Comparison of ENCODE assay signal across 1 cellular context in the genomic region with DNA sequence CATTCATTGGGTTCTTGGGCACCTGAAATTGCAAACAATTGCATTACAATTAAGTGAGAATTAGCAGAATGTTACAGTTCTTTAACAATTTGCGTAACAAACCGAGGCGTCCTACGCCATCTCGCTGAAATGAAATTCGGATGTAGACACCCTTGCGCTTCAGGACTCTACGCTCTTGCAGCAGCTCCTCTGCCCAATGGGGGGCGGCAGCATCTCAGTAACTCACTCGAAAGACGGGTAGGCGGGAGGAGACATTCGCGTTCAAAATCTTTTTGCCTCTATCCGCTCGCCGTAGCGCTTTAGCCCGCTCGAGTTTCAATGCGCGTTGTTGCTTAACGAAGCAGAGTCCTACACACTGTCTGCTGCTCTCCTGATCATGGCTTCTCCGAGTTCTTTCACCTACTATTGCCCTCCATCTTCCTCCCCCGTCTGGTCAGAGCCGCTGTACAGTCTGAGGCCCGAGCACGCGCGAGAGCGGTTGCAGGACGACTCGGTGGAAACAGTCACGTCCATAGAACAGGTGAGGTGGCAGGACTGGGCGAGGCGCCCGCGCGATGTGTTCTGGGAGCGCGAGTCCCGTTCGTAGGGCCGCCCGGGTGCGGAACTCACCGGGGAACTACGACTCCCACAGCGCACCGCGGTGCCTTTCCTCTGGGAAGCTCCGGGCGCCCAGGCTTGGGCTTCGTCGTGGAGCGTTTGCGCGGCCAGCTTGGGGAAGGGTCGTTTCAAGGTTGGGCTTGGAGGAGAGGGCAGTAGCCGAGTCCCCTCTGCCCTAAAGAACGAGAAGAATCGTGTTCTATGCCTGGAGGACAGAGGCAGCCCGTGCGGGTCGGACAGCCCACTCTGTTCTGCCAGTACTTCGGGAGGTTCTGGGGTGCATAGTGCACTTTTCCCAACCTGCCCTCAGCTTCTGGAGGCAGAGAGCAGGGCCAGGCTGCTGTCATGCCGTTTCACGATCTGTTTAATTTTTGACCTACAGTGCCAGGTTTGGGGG.
TF ChIP-seq lines count a peak whose summit lies in the region.

A gene with protein sequence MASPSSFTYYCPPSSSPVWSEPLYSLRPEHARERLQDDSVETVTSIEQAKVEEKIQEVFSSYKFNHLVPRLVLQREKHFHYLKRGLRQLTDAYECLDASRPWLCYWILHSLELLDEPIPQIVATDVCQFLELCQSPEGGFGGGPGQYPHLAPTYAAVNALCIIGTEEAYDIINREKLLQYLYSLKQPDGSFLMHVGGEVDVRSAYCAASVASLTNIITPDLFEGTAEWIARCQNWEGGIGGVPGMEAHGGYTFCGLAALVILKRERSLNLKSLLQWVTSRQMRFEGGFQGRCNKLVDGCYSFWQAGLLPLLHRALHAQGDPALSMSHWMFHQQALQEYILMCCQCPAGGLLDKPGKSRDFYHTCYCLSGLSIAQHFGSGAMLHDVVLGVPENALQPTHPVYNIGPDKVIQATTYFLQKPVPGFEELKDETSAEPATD (plus strand): TSS at position 318 of the 994 bp plus-strand sequence. CDS start 59 bp downstream, at position 377.

TF ChIP-seq in HepG2, 621 proteins besides CTCF, POLR2A, EP300 and RAD21 (continued from another document and continues in another):
- TF ChIP-seq IKZF5 (CRISPR knock-in tag; IDR thresholded peaks at IDR 0.05) (peak; percentile 92), ZNF367 (CRISPR knock-in tag; IDR thresholded peaks at IDR 0.05; ENCODE audit: borderline replicate concordance) (no peak), ZNF598 (CRISPR knock-in tag; IDR thresholded peaks at IDR 0.05; ENCODE audit: borderline replicate concordance) (peak; percentile 93), ZNF839 (CRISPR knock-in tag; IDR thresholded peaks at IDR 0.05; ENCODE audit: borderline replicate concordance) (0 out of 2 replicates have a peak, but pooled peaks have one; percentile 50), RFXAP (CRISPR knock-in tag; IDR thresholded peaks at IDR 0.05; ENCODE audit: borderline replicate concordance) (peak; percentile 37; the same call in 1 of the 2 replicates), CHD2 (IDR thresholded peaks at IDR 0.05; ENCODE audit: low read depth, low read length) (no peak), ZNF124 (CRISPR knock-in tag; IDR thresholded peaks at IDR 0.05) (peak; percentile 60), AHR (CRISPR knock-in tag; IDR thresholded peaks at IDR 0.05) (peak; percentile 30; the same call in 1 of the 2 replicates), ISX (CRISPR knock-in tag; conservative IDR thresholded peaks at IDR 0.05) (peak; percentile 80), ZBTB8A (CRISPR knock-in tag; IDR thresholded peaks at IDR 0.05; ENCODE audit: borderline replicate concordance, low read depth) (no peak), SIX1 (CRISPR knock-in tag; IDR thresholded peaks at IDR 0.05; ENCODE audit: borderline replicate concordance) (peak; percentile 78; the same call in 1 of the 2 replicates), FOXC1 (CRISPR knock-in tag; IDR thresholded peaks at IDR 0.05; ENCODE audit: borderline replicate concordance) (peak; percentile 77; the same call in 1 of the 2 replicates), PHB2 (IDR thresholded peaks at IDR 0.05; ENCODE audit: partially characterized antibody) (no peak), ZFP36 (IDR thresholded peaks at IDR 0.05; ENCODE audit: borderline replicate concordance, low read depth, low read length, partially characterized antibody) (no peak), ZNF577 (CRISPR knock-in tag; IDR thresholded peaks at IDR 0.05; ENCODE audit: borderline replicate concordance, low read depth) (no peak), ARID4A (CRISPR knock-in tag; IDR thresholded peaks at IDR 0.05; ENCODE audit: borderline replicate concordance) (peak; percentile 97), ZNF44 (CRISPR knock-in tag; IDR thresholded peaks at IDR 0.05) (peak; percentile 30; the same call in 1 of the 2 replicates), KDM5B (CRISPR knock-in tag; IDR thresholded peaks at IDR 0.05; ENCODE audit: borderline replicate concordance) (peak; percentile 91), ARID2 (CRISPR knock-in tag; IDR thresholded peaks at IDR 0.05; ENCODE audit: borderline replicate concordance) (peak; percentile 59), PLRG1 (conservative IDR thresholded peaks at IDR 0.05) (no peak), ZNF691 (CRISPR knock-in tag; IDR thresholded peaks at IDR 0.05; ENCODE audit: borderline replicate concordance, low read depth) (peak; percentile 50; the same call in 1 of the 2 replicates), ZNF790 (CRISPR knock-in tag; IDR thresholded peaks at IDR 0.05; ENCODE audit: borderline replicate concordance) (peak; percentile 82; the same call in 1 of the 2 replicates), ARID3A (IDR thresholded peaks at IDR 0.05; ENCODE audit: low read depth, low read length) (no peak), ZNF709 (CRISPR knock-in tag; IDR thresholded peaks at IDR 0.05) (peak; percentile 90; the same call in 1 of the 2 replicates), SRSF9 (IDR thresholded peaks at IDR 0.05; ENCODE audit: borderline replicate concordance, insufficient read depth, low read depth, low read length, poor library complexity, severe bottlenecking) (no peak)
- TF ChIP-seq, protein P1, sequence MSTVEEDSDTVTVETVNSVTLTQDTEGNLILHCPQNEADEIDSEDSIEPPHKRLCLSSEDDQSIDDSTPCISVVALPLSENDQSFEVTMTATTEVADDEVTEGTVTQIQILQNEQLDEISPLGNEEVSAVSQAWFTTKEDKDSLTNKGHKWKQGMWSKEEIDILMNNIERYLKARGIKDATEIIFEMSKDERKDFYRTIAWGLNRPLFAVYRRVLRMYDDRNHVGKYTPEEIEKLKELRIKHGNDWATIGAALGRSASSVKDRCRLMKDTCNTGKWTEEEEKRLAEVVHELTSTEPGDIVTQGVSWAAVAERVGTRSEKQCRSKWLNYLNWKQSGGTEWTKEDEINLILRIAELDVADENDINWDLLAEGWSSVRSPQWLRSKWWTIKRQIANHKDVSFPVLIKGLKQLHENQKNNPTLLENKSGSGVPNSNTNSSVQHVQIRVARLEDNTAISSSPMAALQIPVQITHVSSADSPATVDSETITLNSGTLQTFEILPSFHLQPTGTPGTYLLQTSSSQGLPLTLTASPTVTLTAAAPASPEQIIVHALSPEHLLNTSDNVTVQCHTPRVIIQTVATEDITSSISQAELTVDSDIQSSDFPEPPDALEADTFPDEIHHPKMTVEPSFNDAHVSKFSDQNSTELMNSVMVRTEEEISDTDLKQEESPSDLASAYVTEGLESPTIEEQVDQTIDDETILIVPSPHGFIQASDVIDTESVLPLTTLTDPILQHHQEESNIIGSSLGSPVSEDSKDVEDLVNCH (CRISPR knock-in tag; IDR thresholded peaks at IDR 0.05): no peak
- TF ChIP-seq, protein P2, sequence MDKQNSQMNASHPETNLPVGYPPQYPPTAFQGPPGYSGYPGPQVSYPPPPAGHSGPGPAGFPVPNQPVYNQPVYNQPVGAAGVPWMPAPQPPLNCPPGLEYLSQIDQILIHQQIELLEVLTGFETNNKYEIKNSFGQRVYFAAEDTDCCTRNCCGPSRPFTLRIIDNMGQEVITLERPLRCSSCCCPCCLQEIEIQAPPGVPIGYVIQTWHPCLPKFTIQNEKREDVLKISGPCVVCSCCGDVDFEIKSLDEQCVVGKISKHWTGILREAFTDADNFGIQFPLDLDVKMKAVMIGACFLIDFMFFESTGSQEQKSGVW (CRISPR knock-in tag; IDR thresholded peaks at IDR 0.05; ENCODE audit: borderline replicate concordance): no peak
- TF ChIP-seq, protein P3, sequence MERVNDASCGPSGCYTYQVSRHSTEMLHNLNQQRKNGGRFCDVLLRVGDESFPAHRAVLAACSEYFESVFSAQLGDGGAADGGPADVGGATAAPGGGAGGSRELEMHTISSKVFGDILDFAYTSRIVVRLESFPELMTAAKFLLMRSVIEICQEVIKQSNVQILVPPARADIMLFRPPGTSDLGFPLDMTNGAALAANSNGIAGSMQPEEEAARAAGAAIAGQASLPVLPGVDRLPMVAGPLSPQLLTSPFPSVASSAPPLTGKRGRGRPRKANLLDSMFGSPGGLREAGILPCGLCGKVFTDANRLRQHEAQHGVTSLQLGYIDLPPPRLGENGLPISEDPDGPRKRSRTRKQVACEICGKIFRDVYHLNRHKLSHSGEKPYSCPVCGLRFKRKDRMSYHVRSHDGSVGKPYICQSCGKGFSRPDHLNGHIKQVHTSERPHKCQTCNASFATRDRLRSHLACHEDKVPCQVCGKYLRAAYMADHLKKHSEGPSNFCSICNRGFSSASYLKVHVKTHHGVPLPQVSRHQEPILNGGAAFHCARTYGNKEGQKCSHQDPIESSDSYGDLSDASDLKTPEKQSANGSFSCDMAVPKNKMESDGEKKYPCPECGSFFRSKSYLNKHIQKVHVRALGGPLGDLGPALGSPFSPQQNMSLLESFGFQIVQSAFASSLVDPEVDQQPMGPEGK (CRISPR knock-in tag; IDR thresholded peaks at IDR 0.05): 0 out of 2 replicates have a peak, but pooled peaks have one; percentile 26
- TF ChIP-seq, protein P4, sequence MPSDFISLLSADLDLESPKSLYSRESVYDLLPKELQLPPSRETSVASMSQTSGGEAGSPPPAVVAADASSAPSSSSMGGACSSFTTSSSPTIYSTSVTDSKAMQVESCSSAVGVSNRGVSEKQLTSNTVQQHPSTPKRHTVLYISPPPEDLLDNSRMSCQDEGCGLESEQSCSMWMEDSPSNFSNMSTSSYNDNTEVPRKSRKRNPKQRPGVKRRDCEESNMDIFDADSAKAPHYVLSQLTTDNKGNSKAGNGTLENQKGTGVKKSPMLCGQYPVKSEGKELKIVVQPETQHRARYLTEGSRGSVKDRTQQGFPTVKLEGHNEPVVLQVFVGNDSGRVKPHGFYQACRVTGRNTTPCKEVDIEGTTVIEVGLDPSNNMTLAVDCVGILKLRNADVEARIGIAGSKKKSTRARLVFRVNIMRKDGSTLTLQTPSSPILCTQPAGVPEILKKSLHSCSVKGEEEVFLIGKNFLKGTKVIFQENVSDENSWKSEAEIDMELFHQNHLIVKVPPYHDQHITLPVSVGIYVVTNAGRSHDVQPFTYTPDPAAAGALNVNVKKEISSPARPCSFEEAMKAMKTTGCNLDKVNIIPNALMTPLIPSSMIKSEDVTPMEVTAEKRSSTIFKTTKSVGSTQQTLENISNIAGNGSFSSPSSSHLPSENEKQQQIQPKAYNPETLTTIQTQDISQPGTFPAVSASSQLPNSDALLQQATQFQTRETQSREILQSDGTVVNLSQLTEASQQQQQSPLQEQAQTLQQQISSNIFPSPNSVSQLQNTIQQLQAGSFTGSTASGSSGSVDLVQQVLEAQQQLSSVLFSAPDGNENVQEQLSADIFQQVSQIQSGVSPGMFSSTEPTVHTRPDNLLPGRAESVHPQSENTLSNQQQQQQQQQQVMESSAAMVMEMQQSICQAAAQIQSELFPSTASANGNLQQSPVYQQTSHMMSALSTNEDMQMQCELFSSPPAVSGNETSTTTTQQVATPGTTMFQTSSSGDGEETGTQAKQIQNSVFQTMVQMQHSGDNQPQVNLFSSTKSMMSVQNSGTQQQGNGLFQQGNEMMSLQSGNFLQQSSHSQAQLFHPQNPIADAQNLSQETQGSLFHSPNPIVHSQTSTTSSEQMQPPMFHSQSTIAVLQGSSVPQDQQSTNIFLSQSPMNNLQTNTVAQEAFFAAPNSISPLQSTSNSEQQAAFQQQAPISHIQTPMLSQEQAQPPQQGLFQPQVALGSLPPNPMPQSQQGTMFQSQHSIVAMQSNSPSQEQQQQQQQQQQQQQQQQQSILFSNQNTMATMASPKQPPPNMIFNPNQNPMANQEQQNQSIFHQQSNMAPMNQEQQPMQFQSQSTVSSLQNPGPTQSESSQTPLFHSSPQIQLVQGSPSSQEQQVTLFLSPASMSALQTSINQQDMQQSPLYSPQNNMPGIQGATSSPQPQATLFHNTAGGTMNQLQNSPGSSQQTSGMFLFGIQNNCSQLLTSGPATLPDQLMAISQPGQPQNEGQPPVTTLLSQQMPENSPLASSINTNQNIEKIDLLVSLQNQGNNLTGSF (CRISPR knock-in tag; IDR thresholded peaks at IDR 0.05): no peak
